Comparison of ENCODE assay signal across 15 cellular contexts in the genomic region with DNA sequence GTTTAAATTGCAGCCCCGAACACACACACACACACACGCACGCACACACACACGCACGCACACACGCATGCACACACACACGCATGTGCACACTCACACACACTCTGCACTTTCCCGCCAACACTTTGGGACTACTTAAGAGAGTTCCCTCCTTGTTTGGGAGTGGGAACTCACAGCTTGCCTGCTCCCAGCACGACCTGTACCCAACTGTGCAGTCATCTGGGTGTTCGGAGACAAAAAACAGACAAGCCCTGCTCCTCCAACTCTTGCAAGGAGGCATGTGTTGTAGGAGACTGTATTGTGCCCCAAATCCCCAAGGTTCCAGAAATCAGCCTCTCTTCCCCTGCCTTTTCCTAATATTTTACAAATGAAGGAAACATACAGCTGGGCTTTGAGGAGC.
"Had no signal": no experiment of that assay in that cellular context is flagged by ENCODE, and none has a peak within 500 bp of the region (broad histone marks: within the 10 kb centered on the region; RNA-seq: fewer than 3 reads in every experiment).

No MANE protein-coding gene starts in this region.

- DNase-seq: activated CD4-positive, alpha-beta memory T cell treated with anti-CD3 and anti-CD28 coated beads, Interleukin-2, amount 10 ng/mL, durations not matched to agents 7 days and 5 days; activated gamma-delta T cell; activated T-cell treated with anti-CD3 and anti-CD28 coated beads, Interleukin-2, amount 50 U/mL, for 48 hours; foreskin melanocyte; islet precursor cell; left lung; nucleus accumbens; psoas muscle; stimulated activated CD4-positive, alpha-beta T cell treated with anti-CD3 and anti-CD28 coated beads, Interleukin-4, amount 100 ng/mL, for 4 hours; stomach; T-cell; thyroid gland had no signal

- ATAC-seq: left lung, psoas muscle, T-cell had no signal

- H3K4me1 Mint-ChIP-seq: T-cell had no signal

- H3K4me3 ChIP-seq: left lung, psoas muscle, SK-N-MC, stomach, thyroid gland had no signal

- H3K27ac ChIP-seq: left lung, psoas muscle, SK-N-MC, thyroid gland, VCaP had no signal

- H3K36me3 ChIP-seq: left lung, stomach, thyroid gland had no signal

- H3K4me3 Mint-ChIP-seq: activated CD4-positive, alpha-beta memory T cell treated with anti-CD3 and anti-CD28 coated beads, Interleukin-2, amount 10 ng/mL, durations not matched to agents 7 days and 5 days; activated naive CD8-positive, alpha-beta T cell; T-cell had no signal

- H3K9me3 ChIP-seq: left lung, psoas muscle, stomach, thyroid gland had no signal

- H3K9me3 Mint-ChIP-seq: activated CD4-positive, alpha-beta memory T cell treated with anti-CD3 and anti-CD28 coated beads, Interleukin-2, amount 10 ng/mL, durations not matched to agents 7 days and 5 days; T-cell had no signal

- H3K27ac Mint-ChIP-seq: activated CD4-positive, alpha-beta memory T cell treated with anti-CD3 and anti-CD28 coated beads, Interleukin-2, amount 10 ng/mL, durations not matched to agents 7 days and 5 days; activated naive CD8-positive, alpha-beta T cell; T-cell had no signal

- H3K36me3 Mint-ChIP-seq: activated naive CD8-positive, alpha-beta T cell; T-cell had no signal

- H3K27me3 ChIP-seq: left lung, stomach, thyroid gland had no signal
